In genomic region chr4:45043916-45044315, GRCh38 we compare ENCODE assay signal across 28 cellular contexts.
"Had no signal": no experiment of that assay in that cellular context is flagged by ENCODE, and none has a peak within 500 bp of the region (broad histone marks: within the 10 kb centered on the region; RNA-seq: fewer than 3 reads in every experiment).

No MANE protein-coding gene starts in this region.

- H3K27me3 ChIP-seq: heart left ventricle had no signal

- H3K27ac Mint-ChIP-seq: activated B cell treated with CpG ODN at 0.5 μM for 24 hours; activated CD8-positive, alpha-beta T cell treated with anti-CD3 and anti-CD28 coated beads for 36 hours; activated naive CD8-positive, alpha-beta T cell; activated T-helper 17 cell treated with anti-CD3 and anti-CD28 coated beads, Interleukin-2, amount 50 U/mL, for 72 hours; effector memory CD8-positive, alpha-beta T cell; T-helper 17 cell; T-helper 2 cell treated with Interferon-gamma antibody and Interleukin-4, amounts not matched to agents 5 μg/mL and 100 μg/mL, for 36 hours had no signal

- H3K4me3 Mint-ChIP-seq: activated B cell treated with CpG ODN at 0.5 μM for 24 hours; activated CD8-positive, alpha-beta T cell treated with anti-CD3 and anti-CD28 coated beads for 36 hours; activated naive CD8-positive, alpha-beta T cell; activated T-cell treated with anti-CD3 and anti-CD28 coated beads, Interleukin-2, amount 50 U/mL, for 4 hours; activated T-helper 17 cell treated with anti-CD3 and anti-CD28 coated beads, Interleukin-2, amount 50 U/mL, for 72 hours; effector memory CD8-positive, alpha-beta T cell; T-helper 17 cell; T-helper 2 cell treated with Interferon-gamma antibody and Interleukin-4, amounts not matched to agents 5 μg/mL and 100 μg/mL, for 36 hours had no signal

- H3K27me3 Mint-ChIP-seq: activated B cell treated with CpG ODN at 0.5 μM for 24 hours; activated CD8-positive, alpha-beta T cell treated with anti-CD3 and anti-CD28 coated beads for 36 hours; activated naive CD8-positive, alpha-beta T cell; activated T-helper 17 cell treated with anti-CD3 and anti-CD28 coated beads, Interleukin-2, amount 50 U/mL, for 72 hours; effector memory CD8-positive, alpha-beta T cell; T-helper 17 cell had no signal

- ATAC-seq: activated CD4-positive, CD25-positive, alpha-beta regulatory T cell treated with anti-CD3 and anti-CD28 coated beads, Interleukin-2, amount 50 U/mL, for 24 hours; activated CD8-positive, alpha-beta T cell treated with anti-CD3 and anti-CD28 coated beads for 36 hours; activated T-cell treated with anti-CD3 and anti-CD28 coated beads, Interleukin-2, amount 50 U/mL, for 4 hours; activated T-helper 17 cell treated with anti-CD3 and anti-CD28 coated beads, Interleukin-2, amount 50 U/mL, for 72 hours; effector memory CD8-positive, alpha-beta T cell; esophagus mucosa; heart left ventricle; T-helper 17 cell had no signal

- H3K36me3 ChIP-seq: heart left ventricle, WERI-Rb-1 had no signal

- H3K4me3 ChIP-seq: heart left ventricle had no signal

- H3K4me1 Mint-ChIP-seq: activated B cell treated with CpG ODN at 0.5 μM for 24 hours; activated T-helper 17 cell treated with anti-CD3 and anti-CD28 coated beads, Interleukin-2, amount 50 U/mL, for 72 hours; T-helper 17 cell had no signal

- H3K36me3 Mint-ChIP-seq: activated naive CD8-positive, alpha-beta T cell had no signal

- DNase-seq: activated B cell treated with CpG ODN at 0.5 μM for 24 hours; activated CD4-positive, alpha-beta T cell treated with anti-CD3 and anti-CD28 coated beads for 48 hours; activated CD4-positive, alpha-beta T cell treated with anti-CD3 and anti-CD28 coated beads, Interleukin-2, amount 50 U/mL, for 1 hour; activated CD4-positive, alpha-beta T cell treated with anti-CD3 and anti-CD28 coated beads, Interleukin-2, amount 50 U/mL, for 48 hours; activated CD8-positive, alpha-beta memory T cell treated with anti-CD3 and anti-CD28 coated beads for 24 hours; activated CD8-positive, alpha-beta T cell treated with anti-CD3 and anti-CD28 coated beads for 36 hours; activated effector memory CD4-positive, alpha-beta T cell treated with Interleukin-2 at 50 U/mL for 16 hours; activated gamma-delta T cell treated with Interleukin-2 at 50 U/mL for 16 hours; activated naive CD4-positive, alpha-beta T cell treated with anti-CD3 and anti-CD28 coated beads, Interleukin-2, amount 50 U/mL, for 16 hours; activated naive CD4-positive, alpha-beta T cell treated with Interleukin-2 at 50 U/mL for 16 hours; activated T-cell treated with anti-CD3 and anti-CD28 coated beads, Interleukin-2, amount 50 U/mL, for 4 hours; amniotic stem cell; anterior cingulate cortex; cortex of kidney; dermis blood vessel endothelial cell; effector CD4-positive, alpha-beta T cell; effector memory CD8-positive, alpha-beta T cell; foreskin fibroblast; T-helper 1 cell; T-helper 17 cell; T1000; WERI-Rb-1 had no signal
